ENCODE assay signal across 8 cellular contexts in the genomic region with DNA sequence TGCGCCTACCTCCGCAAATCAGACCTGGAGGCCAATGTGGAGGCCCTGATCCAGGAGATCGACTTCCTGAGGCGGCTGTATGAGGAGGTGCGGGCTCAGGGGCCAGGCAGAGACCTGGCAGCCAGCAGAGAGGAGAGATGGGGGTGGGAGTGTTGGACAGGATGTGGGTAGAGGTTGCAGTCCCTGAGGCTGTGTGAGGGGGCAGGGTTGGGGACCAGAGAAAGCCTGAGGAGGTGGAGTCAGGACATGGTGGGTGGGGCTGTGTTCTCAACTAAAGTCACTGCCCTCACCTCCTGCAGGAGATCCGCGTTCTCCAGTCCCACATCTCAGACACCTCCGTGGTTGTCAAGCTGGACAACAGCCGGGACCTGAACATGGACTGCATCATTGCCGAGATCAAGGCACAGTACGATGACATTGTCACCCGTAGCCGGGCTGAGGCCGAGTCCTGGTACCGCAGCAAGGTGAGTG.
DNase-seq lines count a peak whose midpoint lies in the region; ATAC-seq and TF ChIP-seq lines count a peak whose summit lies in the region.
"Not testable (repeated sequence)": the region's sequence is repeated elsewhere in the genome, so short reads cannot be mapped to it uniquely, and the experiment has no call there.

No MANE protein-coding gene starts in this region.

- not testable (repeated sequence) for H3K4me2 ChIP-seq in MM.1S (ENCODE audit: low read depth, low read length)

- H3K4me3 ChIP-seq in GM12865 (ENCODE audit: low read depth, low read length); MM.1S (ENCODE audit: low read length): not testable (repeated sequence)

- H3K9me3 ChIP-seq in MM.1S (replicated peaks; ENCODE audit: insufficient read depth, low read length) = not testable (repeated sequence)

- H3K9ac ChIP-seq in MM.1S (ENCODE audit: low read length) = not testable (repeated sequence)

- peaks cover 26 to 30% of the 10 kb centered on the region in 2 donors for H3K4me1 Mint-ChIP-seq in effector memory CD8-positive, alpha-beta T cell (ENCODE audit: low read depth in 2 of 2)
- peaks cover 5 to 18% of the 10 kb centered on the region in 2 donors for H3K4me1 Mint-ChIP-seq in stimulated activated naive B cell treated with anti-CD40 and anti-IgM and Interleukin-4, amounts not matched to agents 10 μg/mL and 1 μg/mL and 100 μg/mL, for 72 hours

- not testable (repeated sequence) for H3K9me3 Mint-ChIP-seq in effector memory CD8-positive, alpha-beta T cell; stimulated activated naive B cell treated with anti-CD40 and anti-IgM and Interleukin-4, amounts not matched to agents 10 μg/mL and 1 μg/mL and 100 μg/mL, for 72 hours

- not testable (repeated sequence) for H3K9me2 ChIP-seq in MM.1S (replicated peaks; ENCODE audit: insufficient read depth, low read length)

- TF ChIP-seq CTCF in GM12865 (IDR thresholded peaks at IDR 0.05; ENCODE audit: insufficient read depth, low read depth, low read length, missing control alignments); MM.1S (IDR thresholded peaks at IDR 0.05; ENCODE audit: low read length): not testable (repeated sequence)

- H3K36me3 ChIP-seq in MM.1S (replicated peaks; ENCODE audit: insufficient read depth, low read length) = not testable (repeated sequence)

- H3K36me3 Mint-ChIP-seq in effector memory CD8-positive, alpha-beta T cell (ENCODE audit: insufficient read depth); stimulated activated naive B cell treated with anti-CD40 and anti-IgM and Interleukin-4, amounts not matched to agents 10 μg/mL and 1 μg/mL and 100 μg/mL, for 72 hours: not testable (repeated sequence)

- H3K4me3 Mint-ChIP-seq in effector memory CD8-positive, alpha-beta T cell = peak overlapping the region; percentile 48 to 65
- not testable (repeated sequence) for H3K4me3 Mint-ChIP-seq in stimulated activated naive B cell treated with anti-CD40 and anti-IgM and Interleukin-4, amounts not matched to agents 10 μg/mL and 1 μg/mL and 100 μg/mL, for 72 hours

- ATAC-seq in GM19351 (IDR thresholded peaks at IDR 0.05; ENCODE audit: unreplicated experiment) (peak; percentile 87), GM21825 (IDR thresholded peaks at IDR 0.05; ENCODE audit: unreplicated experiment) (peak; percentile 79), HG03097 (IDR thresholded peaks at IDR 0.05; ENCODE audit: low FRiP score, unreplicated experiment) (peak; percentile 78)
- peak; percentile 55 for ATAC-seq in effector memory CD8-positive, alpha-beta T cell (replicated peaks)
- ATAC-seq in stimulated activated naive B cell treated with anti-CD40 and anti-IgM and Interleukin-4, amounts not matched to agents 10 μg/mL and 1 μg/mL and 100 μg/mL, for 72 hours (replicated peaks) = peak; percentile 66 to 67

- H2AFZ ChIP-seq in MM.1S (ENCODE audit: low read length) = not testable (repeated sequence)

- H3K79me2 ChIP-seq in MM.1S (ENCODE audit: low read length) = not testable (repeated sequence)

- not testable (repeated sequence) for H3K4me1 ChIP-seq in MM.1S (ENCODE audit: low read length)

- H3K27ac ChIP-seq in MM.1S (ENCODE audit: low read length) = not testable (repeated sequence)

- peaks cover 39% of the 10 kb centered on the region for H3K27me3 ChIP-seq in MM.1S (replicated peaks; ENCODE audit: insufficient read depth, low read length)

- DNase-seq in GM12865 (ENCODE audit: low read depth) (peak; percentile 54), MM.1S (peak; percentile 28)
- DNase-seq in activated CD4-positive, alpha-beta T cell treated with anti-CD3 and anti-CD28 coated beads for 48 hours = peak; percentile 26
- DNase-seq in effector memory CD8-positive, alpha-beta T cell = peak in 2 of 3 experiments; percentile 6 to 33
- not testable (repeated sequence) for DNase-seq in stimulated activated naive B cell treated with anti-CD40 and anti-IgM and Interleukin-4, amounts not matched to agents 10 μg/mL and 1 μg/mL and 100 μg/mL, for 72 hours

- not testable (repeated sequence) for H3F3A ChIP-seq in MM.1S (ENCODE audit: insufficient read depth, low read length)

- H3K27me3 Mint-ChIP-seq in effector memory CD8-positive, alpha-beta T cell = peaks cover 26 to 55% of the 10 kb centered on the region in 2 donors
- H3K27me3 Mint-ChIP-seq in stimulated activated naive B cell treated with anti-CD40 and anti-IgM and Interleukin-4, amounts not matched to agents 10 μg/mL and 1 μg/mL and 100 μg/mL, for 72 hours = peaks cover 58 to 62% of the 10 kb centered on the region in 2 donors

- H4K20me1 ChIP-seq in MM.1S (ENCODE audit: insufficient read depth, low read length) = not testable (repeated sequence)

- H3K27ac Mint-ChIP-seq in effector memory CD8-positive, alpha-beta T cell = peak overlapping the region; percentile 79 to 87
- H3K27ac Mint-ChIP-seq in stimulated activated naive B cell treated with anti-CD40 and anti-IgM and Interleukin-4, amounts not matched to agents 10 μg/mL and 1 μg/mL and 100 μg/mL, for 72 hours = not testable (repeated sequence)
